In genomic region chr2:96427917-96428316, GRCh38 we compare ENCODE assay signal across 11 cellular contexts.
DNase-seq lines count a peak whose midpoint lies in the region; ATAC-seq and TF ChIP-seq lines count a peak whose summit lies in the region.
"Had no signal": no experiment of that assay in that cellular context is flagged by ENCODE, and none has a peak within 500 bp of the region (broad histone marks: within the 10 kb centered on the region; RNA-seq: fewer than 3 reads in every experiment).

No MANE protein-coding gene starts in this region.

- TF ChIP-seq CTCF in breast epithelium (IDR thresholded peaks at IDR 0.05), result no peak
- no peak for TF ChIP-seq CTCF in coronary artery (IDR thresholded peaks at IDR 0.05)

- H3K9me3 Mint-ChIP-seq in natural killer cell treated with Interleukin-12 subunit alpha and Interleukin-12 subunit beta and Interleukin-15 and Interleukin-18, amount 100 ng/mL, for 72 hours, result no peaks in the 10 kb centered on the region

- peaks cover 0 to 6% of the 10 kb centered on the region in 2 donors for H3K9me3 ChIP-seq in breast epithelium

- no peak for TF ChIP-seq POLR2A in breast epithelium (IDR thresholded peaks at IDR 0.05)

- H3K27me3 Mint-ChIP-seq in natural killer cell treated with Interleukin-12 subunit alpha and Interleukin-12 subunit beta and Interleukin-15 and Interleukin-18, amount 100 ng/mL, for 72 hours, result peaks cover 23 to 32% of the 10 kb centered on the region in 2 donors

- H3K4me3 ChIP-seq in breast epithelium (no peak overlapping the region), coronary artery (no peak overlapping the region)
- H3K4me3 ChIP-seq: heart left ventricle had no signal

- no peaks in the 10 kb centered on the region for H3K4me1 ChIP-seq in breast epithelium

- H3K27ac ChIP-seq in breast epithelium (peak overlapping the region; percentile 21 to 34), coronary artery (no peak overlapping the region)
- H3K27ac ChIP-seq: heart left ventricle, neutrophil had no signal

- peaks cover 6% of the 10 kb centered on the region for H3K36me3 Mint-ChIP-seq in natural killer cell treated with Interleukin-12 subunit alpha and Interleukin-12 subunit beta and Interleukin-15 and Interleukin-18, amount 100 ng/mL, for 72 hours

- H3K36me3 ChIP-seq in breast epithelium, result no peaks in the 10 kb centered on the region
- H3K36me3 ChIP-seq: heart left ventricle, neutrophil had no signal

- peak overlapping the region; percentile 0 for H3K4me3 Mint-ChIP-seq in natural killer cell treated with Interleukin-12 subunit alpha and Interleukin-12 subunit beta and Interleukin-15 and Interleukin-18, amount 100 ng/mL, for 72 hours
- H3K4me3 Mint-ChIP-seq: activated naive CD8-positive, alpha-beta T cell had no signal

- ATAC-seq in natural killer cell treated with Interleukin-12 subunit alpha and Interleukin-12 subunit beta and Interleukin-15 and Interleukin-18, amount 100 ng/mL, for 72 hours, result peak; percentile 84 to 95
- ATAC-seq in HG03469 (IDR thresholded peaks at IDR 0.05; ENCODE audit: unreplicated experiment), result no peak

- DNase-seq in EH (ENCODE audit: low read depth) (peak; percentile 82), LHCN-M2 (ENCODE audit: low read depth) (peak; percentile 86), breast epithelium (ENCODE audit: low spot score in 2 of 2) (peak in 1 of 2 donors; percentile 40), coronary artery (ENCODE audit: low spot score) (no peak), retina (no peak)
- DNase-seq in natural killer cell treated with Interleukin-12 subunit alpha and Interleukin-12 subunit beta and Interleukin-15 and Interleukin-18, amount 100 ng/mL, for 72 hours (ENCODE audit: low spot score), result no peak
- DNase-seq: heart left ventricle, MM.1S had no signal

- intact Hi-C loops in breast epithelium (cut with DNase I; ENCODE audit: low total_unique reads), result no loop called here

- H3K4me1 Mint-ChIP-seq in natural killer cell treated with Interleukin-12 subunit alpha and Interleukin-12 subunit beta and Interleukin-15 and Interleukin-18, amount 100 ng/mL, for 72 hours (ENCODE audit: low read depth in 2 of 2), result peaks cover 6 to 10% of the 10 kb centered on the region in 2 donors

- no peaks in the 10 kb centered on the region for H3K27me3 ChIP-seq in breast epithelium
- H3K27me3 ChIP-seq: heart left ventricle had no signal

- no peak overlapping the region for H3K27ac Mint-ChIP-seq in natural killer cell treated with Interleukin-12 subunit alpha and Interleukin-12 subunit beta and Interleukin-15 and Interleukin-18, amount 100 ng/mL, for 72 hours
- H3K27ac Mint-ChIP-seq: activated naive CD8-positive, alpha-beta T cell had no signal

Comparison
In these comparisons a context has a peak if more than half of its experiments do, and no peak if none do; other contexts are left out.
1. DNase-seq: peak in EH (single experiment) and LHCN-M2 (single experiment); none in natural killer cell treated with Interleukin-12 subunit alpha and Interleukin-12 subunit beta and Interleukin-15 and Interleukin-18, amount 100 ng/mL, for 72 hours (single experiment), coronary artery (single experiment) and retina (single experiment).
2. H3K27ac ChIP-seq: peak in breast epithelium (2 of 2); none in coronary artery (0 of 2).